13 cellular contexts compared by ENCODE assay signal in the genomic region with DNA sequence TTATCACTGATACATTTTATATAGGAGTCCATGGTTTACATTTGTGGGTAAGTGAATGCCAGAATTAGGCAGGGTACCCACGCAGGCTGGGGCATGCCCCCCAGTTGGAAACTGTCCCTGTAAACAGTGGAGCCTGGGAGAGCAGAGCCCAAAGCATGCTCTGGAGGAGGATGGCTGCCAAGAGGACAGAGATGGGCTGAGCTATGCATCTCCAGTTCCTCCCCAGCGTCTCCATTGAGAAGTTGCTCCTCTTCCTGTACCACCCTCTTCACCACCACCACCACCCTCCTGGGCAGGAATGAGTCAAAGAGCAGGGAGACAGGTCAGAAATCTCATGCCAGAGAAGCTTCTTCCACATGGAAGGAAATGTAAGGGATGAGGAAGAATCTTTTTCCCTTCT.
DNase-seq lines count a peak whose midpoint lies in the region; ATAC-seq and TF ChIP-seq lines count a peak whose summit lies in the region.
"Had no signal": no experiment of that assay in that cellular context is flagged by ENCODE, and none has a peak within 500 bp of the region (broad histone marks: within the 10 kb centered on the region; RNA-seq: fewer than 3 reads in every experiment).

No MANE protein-coding gene starts in this region.

- H3K79me2 ChIP-seq in PC-3 (ENCODE audit: low read length): no peaks in the 10 kb centered on the region

- H3K27me3 ChIP-seq in PC-3 (ENCODE audit: low read length): no peaks in the 10 kb centered on the region
- H3K27me3 ChIP-seq in spleen (replicated peaks in 1 of 7): no peaks in the 10 kb centered on the region

- WGBS in spleen, 5 donors: 39 to 57% (median 46%) methylated on average over 2 of the region's 2 CpGs

- H3K4me1 ChIP-seq in PC-3 (ENCODE audit: insufficient read depth, low read length): peaks cover 18% of the 10 kb centered on the region
- H3K4me1 ChIP-seq in spleen: peaks cover 16 to 87% (median 60%) of the 10 kb centered on the region in 6 donors

- no peak overlapping the region for H3K4me2 ChIP-seq in PC-3 (ENCODE audit: low read length)

- H3K9me3 ChIP-seq in PC-3 (ENCODE audit: low read length): no peaks in the 10 kb centered on the region
- H3K9me3 ChIP-seq in spleen: no peaks in the 10 kb centered on the region

- DNase-seq in DMS 273 (lab: John Stamatoyannopoulos, UW; ENCODE audit: unreplicated experiment) (peak; percentile 19), DMS 273 treated with DMSO at 0.1 percent for 48 hours (lab: John Stamatoyannopoulos, UW) (no peak), PC-3 (no peak), spleen (no peak), caudate nucleus (lab: John Stamatoyannopoulos, UW) (no peak), GM20000 (ENCODE audit: low spot score) (no peak), HPDE6-E6E7 (ENCODE audit: extremely low spot score) (no peak)
- DNase-seq: amygdala; NCI-H1092 treated with DMSO at 0.1 percent for 48 hours; stimulated activated naive CD4-positive, alpha-beta T cell treated with Interleukin-2 at 50 U/mL for 16 hours; WERI-Rb-1 had no signal

- no peaks in the 10 kb centered on the region for H3K36me3 ChIP-seq in PC-3 (ENCODE audit: low read depth, low read length)
- H3K36me3 ChIP-seq in spleen: no peaks in the 10 kb centered on the region
- H3K36me3 ChIP-seq: WERI-Rb-1 had no signal

- CTCF ChIA-PET in PC-3 (lab: Charles Lee): no interaction called here

- H2AFZ ChIP-seq in PC-3 (ENCODE audit: low read length): no peak overlapping the region

- ATAC-seq in PC-3 (no peak), esophagus mucosa (peak; percentile 15)

- TF ChIP-seq POLR2A in spleen (IDR thresholded peaks at IDR 0.05): no peak

- POLR2A ChIA-PET in PC-3 (lab: Charles Lee; ENCODE audit: unreplicated experiment): interaction anchor here (0.7 kb wide), 1 partner anchor 41 kb away, joined by 4 read pairs; no protein-coding TSS in a partner anchor

- peak overlapping the region; percentile 100 for H3K27ac ChIP-seq in PC-3 (ENCODE audit: low read length)
- peak overlapping the region in 7 of 8 donors; percentile 86 to 98 (median 96) for H3K27ac ChIP-seq in spleen
- no peak overlapping the region for H3K27ac ChIP-seq in caudate nucleus (ENCODE audit: low read depth, low read length)
- H3K27ac ChIP-seq: 22Rv1, WERI-Rb-1 had no signal

- no peak for TF ChIP-seq CTCF in PC-3 (conservative IDR thresholded peaks at IDR 0.05; ENCODE audit: low read depth, low read length)
- TF ChIP-seq CTCF in spleen (IDR thresholded peaks at IDR 0.05 in 8 of 11, conservative IDR thresholded peaks at IDR 0.05 in 3 of 11): no peak
- TF ChIP-seq CTCF in GM20000 (IDR thresholded peaks at IDR 0.05; ENCODE audit: extremely low read depth, missing control alignments): no peak

- H3K4me3 ChIP-seq in PC-3 (ENCODE audit: low read length) (no peak overlapping the region), spleen (no peak overlapping the region)

- H3K9me2 ChIP-seq in PC-3 (replicated peaks; ENCODE audit: low read length): no peaks in the 10 kb centered on the region

- intact Hi-C loops in PC-3 (cut with micrococcal nuclease) (no loop called here), spleen (cut with DNase I; ENCODE audit: low total_unique reads) (no loop called here)

- no peaks in the 10 kb centered on the region for H4K20me1 ChIP-seq in PC-3 (ENCODE audit: low read length)

- H3F3A ChIP-seq in PC-3 (ENCODE audit: low read length, unreplicated experiment): no peaks in the 10 kb centered on the region

- peak overlapping the region; percentile 95 for H3K9ac ChIP-seq in PC-3 (ENCODE audit: low read length)

- BruUV-seq in PC-3 (replicated peaks; lab: Mats Ljungman, UMichigan): no TSS peak
